14 cellular contexts compared by ENCODE assay signal in genomic region chr11:46410021-46410420, GRCh38. TPM values are rescaled to one million over a fixed set of nuclear protein-coding genes. Genes with fewer than 3 reads are reported as not detected.
DNase-seq lines count a peak whose midpoint lies in the region; FAIRE-seq and TF ChIP-seq lines count a peak whose summit lies in the region.
"Had no signal": no experiment of that assay in that cellular context is flagged by ENCODE, and none has a peak within 500 bp of the region (broad histone marks: within the 10 kb centered on the region; RNA-seq: fewer than 3 reads in every experiment).

No MANE protein-coding gene starts in this region.

- in situ Hi-C loops in astrocyte of the cerebellum (cut with HindIII; ENCODE audit: low sequenced_read_pairs): no loop called here

- no peak overlapping the region for H3K4me2 ChIP-seq in keratinocyte (ENCODE audit: control insufficient read depth, extremely low read depth, insufficient read depth, low read depth, low read length)

- peak; percentile 40 for DNase-seq in DMS79 treated with DMSO at 0.1 percent for 48 hours (lab: John Stamatoyannopoulos, UW)
- DNase-seq in astrocyte of the cerebellum (ENCODE audit: low read depth): no peak
- DNase-seq in keratinocyte (ENCODE audit: low read depth, low spot score): no peak
- DNase-seq in ovary: no peak
- no peak for DNase-seq in NOMO-1 treated with DMSO at 0.1 percent for 48 hours (lab: John Stamatoyannopoulos, UW; ENCODE audit: unreplicated experiment)
- no peak for DNase-seq in activated naive CD8-positive, alpha-beta T cell treated with anti-CD3 and anti-CD28 coated beads for 36 hours
- DNase-seq in cardiac septum (ENCODE audit: low spot score): no peak
- DNase-seq: CD4-positive, CD25-positive, alpha-beta regulatory T cell; NCI-H446 treated with DMSO at 0.1 percent for 48 hours; stimulated activated CD4-positive, alpha-beta T cell treated with anti-CD3 and anti-CD28 coated beads, Interleukin-1b, Interleukin-23, amount 100 ng/mL, for 48 hours; T-cell had no signal

- H3K4me1 ChIP-seq in keratinocyte (ENCODE audit: control insufficient read depth, extremely low read depth, insufficient read depth, low read length) (no peaks in the 10 kb centered on the region), ovary (ENCODE audit: insufficient read depth) (peaks cover under 1% of the 10 kb centered on the region)

- H3K27ac ChIP-seq in keratinocyte (ENCODE audit: control insufficient read depth, insufficient read depth, low read length) (no peak overlapping the region), ovary (no peak overlapping the region)

- H3K79me2 ChIP-seq in keratinocyte (ENCODE audit: control insufficient read depth, insufficient read depth, low read length): no peaks in the 10 kb centered on the region

- no peak overlapping the region for H2AFZ ChIP-seq in keratinocyte (ENCODE audit: control insufficient read depth, low read length)

- peaks cover 14% of the 10 kb centered on the region for H3K4me1 Mint-ChIP-seq in activated naive CD8-positive, alpha-beta T cell treated with anti-CD3 and anti-CD28 coated beads for 36 hours
- H3K4me1 Mint-ChIP-seq: CD4-positive, CD25-positive, alpha-beta regulatory T cell had no signal

- H3K9me1 ChIP-seq in keratinocyte (ENCODE audit: control insufficient read depth, extremely low read depth, insufficient read depth, low read length): no peaks in the 10 kb centered on the region

- no peak overlapping the region for H3K4me3 Mint-ChIP-seq in activated naive CD8-positive, alpha-beta T cell treated with anti-CD3 and anti-CD28 coated beads for 36 hours
- H3K4me3 Mint-ChIP-seq: CD4-positive, CD25-positive, alpha-beta regulatory T cell; T-cell had no signal

- no peak for TF ChIP-seq EP300 in ovary (IDR thresholded peaks at IDR 0.05)

- no peaks in the 10 kb centered on the region for H3K9me3 ChIP-seq in keratinocyte (ENCODE audit: control insufficient read depth, low read depth, low read length)
- no peaks in the 10 kb centered on the region for H3K9me3 ChIP-seq in ovary

- intact Hi-C loops in ovary (cut with DNase I): no loop called here
- intact Hi-C loops in cardiac septum (cut with DNase I): no loop called here

- H3K4me3 ChIP-seq in astrocyte of the cerebellum (ENCODE audit: low read depth, low read length) (no peak overlapping the region), keratinocyte (ENCODE audit: control insufficient read depth in 2 of 3, extremely low read depth in 1 of 3, insufficient read depth in 2 of 3, low read depth in 1 of 3, low read length in 3 of 3) (no peak overlapping the region), ovary (no peak overlapping the region)

- H3K36me3 ChIP-seq in keratinocyte (ENCODE audit: control insufficient read depth in 2 of 2, extremely low read depth in 1 of 2, insufficient read depth in 2 of 2, low read length in 2 of 2) (peaks cover 9 to 36% of the 10 kb centered on the region in 2 experiments), ovary (peaks cover 2% of the 10 kb centered on the region)

- H3K9me3 Mint-ChIP-seq in activated naive CD8-positive, alpha-beta T cell treated with anti-CD3 and anti-CD28 coated beads for 36 hours: no peaks in the 10 kb centered on the region
- H3K9me3 Mint-ChIP-seq: CD4-positive, CD25-positive, alpha-beta regulatory T cell; T-cell had no signal

- peaks cover 17% of the 10 kb centered on the region for H3K36me3 Mint-ChIP-seq in activated naive CD8-positive, alpha-beta T cell treated with anti-CD3 and anti-CD28 coated beads for 36 hours

- WGBS in ovary, 3 donors: 40 to 62% (median 45%) methylated on average over 5 of the region's 5 CpGs

- H3K27ac Mint-ChIP-seq in activated naive CD8-positive, alpha-beta T cell treated with anti-CD3 and anti-CD28 coated beads for 36 hours: no peak overlapping the region
- H3K27ac Mint-ChIP-seq: T-cell had no signal

- dilution Hi-C loops in keratinocyte (cut with MboI; ENCODE audit: extremely low pct_ligation_motif_present, low sequenced_read_pairs): no loop called here

- no peak for FAIRE-seq in keratinocyte (lab: Jason Lieb, UNC)
- FAIRE-seq: GM12892 had no signal

- H4K20me1 ChIP-seq in keratinocyte (ENCODE audit: control insufficient read depth, extremely low read depth, insufficient read depth, low read length): no peaks in the 10 kb centered on the region

- no peak for TF ChIP-seq POLR2A in ovary (IDR thresholded peaks at IDR 0.05)

- H3K9ac ChIP-seq in keratinocyte (ENCODE audit: control insufficient read depth, extremely low read depth, insufficient read depth, low read length): no peak overlapping the region

- TF ChIP-seq CTCF in LNCAP (IDR thresholded peaks at IDR 0.05) (peak; percentile 59), astrocyte of the cerebellum (IDR thresholded peaks at IDR 0.05; ENCODE audit: low read depth, low read length, missing control alignments) (peak; percentile 48), keratinocyte (optimal IDR thresholded peaks at IDR 0.05 in 1 of 3, IDR thresholded peaks at IDR 0.05 in 1 of 3, conservative IDR thresholded peaks at IDR 0.05 in 1 of 3; ENCODE audit: extremely low read depth in 1 of 3, insufficient read depth in 2 of 3, low read length in 3 of 3) (peak in 2 of 3 experiments; percentile 2 to 40), ovary (IDR thresholded peaks at IDR 0.05) (no peak)

- H3K27me3 ChIP-seq in keratinocyte (ENCODE audit: control insufficient read depth, extremely low read depth, insufficient read depth, low read length) (no peaks in the 10 kb centered on the region), ovary (no peaks in the 10 kb centered on the region)

- H3K27me3 Mint-ChIP-seq in activated naive CD8-positive, alpha-beta T cell treated with anti-CD3 and anti-CD28 coated beads for 36 hours: no peaks in the 10 kb centered on the region
- H3K27me3 Mint-ChIP-seq: CD4-positive, CD25-positive, alpha-beta regulatory T cell; T-cell had no signal

RNA-seq across cellular contexts. Expression of gene CHRM4, which starts 18.4 kb away (rescaled TPM):
- polyA plus RNA-seq in keratinocyte: 0.06 TPM in 1 of 3 replicates, not detected in the others
- polyA plus RNA-seq in keratinocyte (2011; ENCODE audit: low read depth): not detected
- polyA plus RNA-seq in keratinocyte (2011; cell fraction: cytosol; rRNA removed): not detected in 2 replicates
- polyA plus RNA-seq in keratinocyte (2011; cell fraction: nucleus; rRNA removed): 0.10 and 0.21 TPM in 2 replicates
- 0.17 TPM in 1 of 2 replicates, not detected in the other for polyA plus RNA-seq in keratinocyte (2012; ENCODE audit: low replicate concordance)
- 0.42 TPM in 1 of 3 replicates, not detected in the others for polyA minus RNA-seq in keratinocyte
- polyA minus RNA-seq in keratinocyte (2011; cell fraction: cytosol; rRNA and poly(A)+ RNA removed): not detected
- polyA minus RNA-seq in keratinocyte (2011; cell fraction: nucleus; rRNA and poly(A)+ RNA removed): 0.42 TPM in 1 of 2 replicates, not detected in the other
- under 1 TPM in 5 of 7 donors, not detected in 2; 0.18 to 0.42 (median 0.23) TPM for total RNA-seq in ovary
- under 1 TPM in 1 of 2 donors, not detected in 1; 0.16 TPM for polyA plus RNA-seq in ovary
- under 1 TPM in 1 of 2 experiments, not detected in 1; 0.14 TPM for total RNA-seq in activated naive CD8-positive, alpha-beta T cell treated with anti-CD3 and anti-CD28 coated beads for 36 hours
- total RNA-seq in cardiac septum: 0.27 TPM
- total RNA-seq: activated CD8-positive, alpha-beta memory T cell treated with anti-CD3 and anti-CD28 coated beads for 36 hours had no signal

RNA-seq across cellular contexts. Expression of gene MDK, which starts 28.6 kb away (rescaled TPM):
- polyA plus RNA-seq in keratinocyte (5.4 to 8.8 TPM (median 6.5 TPM) in 3 replicates), ovary (100 to 1,000 TPM; 211 to 509 TPM)
- polyA plus RNA-seq in keratinocyte (2011; ENCODE audit: low read depth): 3.9 TPM
- polyA plus RNA-seq in keratinocyte (2011; cell fraction: cytosol; rRNA removed): 8.3 and 14.2 TPM in 2 replicates
- polyA plus RNA-seq in keratinocyte (2011; cell fraction: nucleus; rRNA removed): 6.0 and 10.3 TPM in 2 replicates
- polyA plus RNA-seq in keratinocyte (2012; ENCODE audit: low replicate concordance): 6.6 and 8.0 TPM in 2 replicates
- 1.2 to 4.6 TPM (median 1.5 TPM) in 3 replicates for polyA minus RNA-seq in keratinocyte
- polyA minus RNA-seq in keratinocyte (2011; cell fraction: cytosol; rRNA and poly(A)+ RNA removed): 7.7 TPM
- polyA minus RNA-seq in keratinocyte (2011; cell fraction: nucleus; rRNA and poly(A)+ RNA removed): 1.3 and 1.5 TPM in 2 replicates
- total RNA-seq in ovary (100 to 1,000 TPM; 282 to 634 (median 411) TPM), cardiac septum (6.2 TPM)
- 1 to 10 TPM; 3.4 to 3.6 TPM for total RNA-seq in activated naive CD8-positive, alpha-beta T cell treated with anti-CD3 and anti-CD28 coated beads for 36 hours
- polyA plus RNA-seq: CD4-positive, CD25-positive, alpha-beta regulatory T cell had no signal

Comparison
In these comparisons a context has a peak if more than half of its experiments do, and no peak if none do; other contexts are left out.
1. CTCF ChIP-seq: peak in LNCAP (single experiment), astrocyte of the cerebellum (single experiment) and keratinocyte (2 of 3); none in ovary (0 of 3).
2. RNA of gene MDK, which starts 28.6 kb away (total RNA-seq): 282 to 634 TPM in ovary; 6.2 TPM in cardiac septum (single experiment) and 3.4 to 3.6 TPM in activated naive CD8-positive, alpha-beta T cell treated with anti-CD3 and anti-CD28 coated beads for 36 hours; every median in the first group is over 10 times any median in the second.